Comparison of ENCODE assay signal across 8 cellular contexts in genomic region chr12:98743362-98743953, GRCh38.
DNase-seq lines count a peak whose midpoint lies in the region; ATAC-seq and TF ChIP-seq lines count a peak whose summit lies in the region.

No MANE protein-coding gene starts in this region.

- H3K4me3 Mint-ChIP-seq in nephron = no peak overlapping the region

- no peaks in the 10 kb centered on the region for H3K36me3 ChIP-seq in GM23248 (ENCODE audit: low read depth)

- in situ Hi-C loops in GM23248 (cut with MboI) = no loop called here
- in situ Hi-C loops in astrocyte of the spinal cord (cut with HindIII; ENCODE audit: low sequenced_read_pairs) = no loop called here

- H3K27ac ChIP-seq in GM23248 = no peak overlapping the region

- H3K4me1 ChIP-seq in GM23248 (ENCODE audit: insufficient read depth) = no peaks in the 10 kb centered on the region

- H3K27me3 ChIP-seq in GM23248 (replicated peaks; ENCODE audit: insufficient read depth) = no peaks in the 10 kb centered on the region

- peaks cover 30% of the 10 kb centered on the region for H3K27me3 Mint-ChIP-seq in nephron (ENCODE audit: low read depth)

- DNase-seq in GM12864 (ENCODE audit: low read depth) (no peak), GM23248 (peak; percentile 26), NCI-H82 treated with DMSO at 0.1 percent for 48 hours (lab: John Stamatoyannopoulos, UW; ENCODE audit: unreplicated experiment) (peak; percentile 24), astrocyte of the spinal cord (ENCODE audit: low read depth, low spot score) (no peak), epidermal melanocyte (ENCODE audit: insufficient read length, low spot score) (no peak)

- H3K36me3 Mint-ChIP-seq in nephron (ENCODE audit: low read depth) = no peaks in the 10 kb centered on the region

- no peaks in the 10 kb centered on the region for H3K79me2 ChIP-seq in GM23248 (ENCODE audit: insufficient read depth)

- H3K4me2 ChIP-seq in GM23248 (ENCODE audit: unreplicated experiment) = no peak overlapping the region

- H2AFZ ChIP-seq in GM23248 = no peak overlapping the region

- peaks cover 33% of the 10 kb centered on the region for H3K4me1 Mint-ChIP-seq in nephron

- no peaks in the 10 kb centered on the region for H3K9me3 ChIP-seq in GM23248 (ENCODE audit: low read depth)

- no peaks in the 10 kb centered on the region for H3K9me2 ChIP-seq in GM23248 (ENCODE audit: insufficient read depth)

- 71 to 81% methylated on average over 4 of the region's 4 CpGs for WGBS in GM23248 (ENCODE audit: low coverage in 1 of 2, low lambda C conversion rate in 2 of 2, missing lambda C conversion rate in 2 of 2), 2 experiments

- peak; percentile 76 for TF ChIP-seq CTCF in GM12864 (IDR thresholded peaks at IDR 0.05; ENCODE audit: low read depth, low read length, missing control alignments)
- peak; percentile 85 for TF ChIP-seq CTCF in astrocyte of the spinal cord (IDR thresholded peaks at IDR 0.05; ENCODE audit: low read depth, low read length)
- TF ChIP-seq CTCF in nephron (IDR thresholded peaks at IDR 0.05; ENCODE audit: unreplicated experiment in 3 of 3) = peak; percentile 32 to 57 (median 38)

- H3F3A ChIP-seq in GM23248 (ENCODE audit: insufficient read depth) = 0 out of 2 replicates have a peak, but pooled peaks cover 4% of the 10 kb centered on the region

- H4K20me1 ChIP-seq in GM23248 (ENCODE audit: insufficient read depth) = no peaks in the 10 kb centered on the region

- no peaks in the 10 kb centered on the region for H3K9me3 Mint-ChIP-seq in nephron

- H3K4me3 ChIP-seq in GM12864 (ENCODE audit: low read depth, low read length) = no peak overlapping the region
- no peak overlapping the region for H3K4me3 ChIP-seq in GM23248
- H3K4me3 ChIP-seq in astrocyte of the spinal cord (ENCODE audit: low read depth, low read length) = no peak overlapping the region

- H3K27ac Mint-ChIP-seq in nephron = no peak overlapping the region

- no peak for ATAC-seq in activated CD4-positive, CD25-positive, alpha-beta regulatory T cell treated with anti-CD3 and anti-CD28 coated beads, Interleukin-2, amount 50 U/mL, for 24 hours
- no peak for ATAC-seq in HG03025 (IDR thresholded peaks at IDR 0.05; ENCODE audit: low FRiP score, unreplicated experiment)

- no peak overlapping the region for H3K9ac ChIP-seq in GM23248

Comparison
In these comparisons a context has a peak if more than half of its experiments do, and no peak if none do; other contexts are left out.
1. DNase-seq: peak in GM23248 (single experiment) and NCI-H82 treated with DMSO at 0.1 percent for 48 hours (single experiment); none in GM12864 (single experiment), astrocyte of the spinal cord (single experiment) and epidermal melanocyte (single experiment).
2. Peak in every context shown above with its lines, with median percentiles within 50 percentile points of each other: CTCF ChIP-seq.